ENCODE assay signal across 1 cellular context in genomic region chr12:103929909-103930786, GRCh38.
A peak's percentile ranks its signal among the peaks of the same experiment; 100 is the strongest.
TF ChIP-seq lines count a peak whose summit lies in the region.

Gene HSP90B1, plus strand, starts transcription at chr12:103930410. Its CDS starts 106 bp downstream, at chr12:103930516.

TF ChIP-seq in HepG2, 621 proteins besides CTCF, POLR2A, EP300 and RAD21 (continued from another document and continues in another):
- TF ChIP-seq ZNF292 (CRISPR knock-in tag; IDR thresholded peaks at IDR 0.05; ENCODE audit: borderline replicate concordance, low read depth) = no peak
- TF ChIP-seq NRL (CRISPR knock-in tag; IDR thresholded peaks at IDR 0.05; ENCODE audit: borderline replicate concordance) = no peak; the same call in 1 of the 2 replicates
- TF ChIP-seq, protein P1, sequence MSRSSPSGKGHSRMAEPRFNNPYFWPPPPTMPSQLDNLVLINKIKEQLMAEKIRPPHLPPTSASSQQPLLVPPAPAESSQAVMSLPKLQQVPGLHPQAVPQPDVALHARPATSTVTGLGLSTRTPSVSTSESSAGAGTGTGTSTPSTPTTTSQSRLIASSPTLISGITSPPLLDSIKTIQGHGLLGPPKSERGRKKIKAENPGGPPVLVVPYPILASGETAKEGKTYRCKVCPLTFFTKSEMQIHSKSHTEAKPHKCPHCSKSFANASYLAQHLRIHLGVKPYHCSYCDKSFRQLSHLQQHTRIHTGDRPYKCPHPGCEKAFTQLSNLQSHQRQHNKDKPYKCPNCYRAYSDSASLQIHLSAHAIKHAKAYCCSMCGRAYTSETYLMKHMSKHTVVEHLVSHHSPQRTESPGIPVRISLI (CRISPR knock-in tag; IDR thresholded peaks at IDR 0.05; ENCODE audit: borderline replicate concordance) = peak; percentile 40; the same call in 1 of the 2 replicates
- peak; percentile 59 for TF ChIP-seq ZBTB38 (CRISPR knock-in tag; IDR thresholded peaks at IDR 0.05)
- peak; percentile 61; the same call in 1 of the 2 replicates for TF ChIP-seq DNMT1 (CRISPR knock-in tag; IDR thresholded peaks at IDR 0.05)
- TF ChIP-seq NR2F2 (IDR thresholded peaks at IDR 0.05; ENCODE audit: borderline replicate concordance, low read depth) = 0 out of 2 replicates have a peak, but pooled peaks have one; percentile 10
- TF ChIP-seq, protein P2, sequence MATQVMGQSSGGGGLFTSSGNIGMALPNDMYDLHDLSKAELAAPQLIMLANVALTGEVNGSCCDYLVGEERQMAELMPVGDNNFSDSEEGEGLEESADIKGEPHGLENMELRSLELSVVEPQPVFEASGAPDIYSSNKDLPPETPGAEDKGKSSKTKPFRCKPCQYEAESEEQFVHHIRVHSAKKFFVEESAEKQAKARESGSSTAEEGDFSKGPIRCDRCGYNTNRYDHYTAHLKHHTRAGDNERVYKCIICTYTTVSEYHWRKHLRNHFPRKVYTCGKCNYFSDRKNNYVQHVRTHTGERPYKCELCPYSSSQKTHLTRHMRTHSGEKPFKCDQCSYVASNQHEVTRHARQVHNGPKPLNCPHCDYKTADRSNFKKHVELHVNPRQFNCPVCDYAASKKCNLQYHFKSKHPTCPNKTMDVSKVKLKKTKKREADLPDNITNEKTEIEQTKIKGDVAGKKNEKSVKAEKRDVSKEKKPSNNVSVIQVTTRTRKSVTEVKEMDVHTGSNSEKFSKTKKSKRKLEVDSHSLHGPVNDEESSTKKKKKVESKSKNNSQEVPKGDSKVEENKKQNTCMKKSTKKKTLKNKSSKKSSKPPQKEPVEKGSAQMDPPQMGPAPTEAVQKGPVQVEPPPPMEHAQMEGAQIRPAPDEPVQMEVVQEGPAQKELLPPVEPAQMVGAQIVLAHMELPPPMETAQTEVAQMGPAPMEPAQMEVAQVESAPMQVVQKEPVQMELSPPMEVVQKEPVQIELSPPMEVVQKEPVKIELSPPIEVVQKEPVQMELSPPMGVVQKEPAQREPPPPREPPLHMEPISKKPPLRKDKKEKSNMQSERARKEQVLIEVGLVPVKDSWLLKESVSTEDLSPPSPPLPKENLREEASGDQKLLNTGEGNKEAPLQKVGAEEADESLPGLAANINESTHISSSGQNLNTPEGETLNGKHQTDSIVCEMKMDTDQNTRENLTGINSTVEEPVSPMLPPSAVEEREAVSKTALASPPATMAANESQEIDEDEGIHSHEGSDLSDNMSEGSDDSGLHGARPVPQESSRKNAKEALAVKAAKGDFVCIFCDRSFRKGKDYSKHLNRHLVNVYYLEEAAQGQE (IDR thresholded peaks at IDR 0.05; ENCODE audit: borderline replicate concordance in 1 of 2, low read depth in 1 of 2, low read length in 2 of 2) = 0 out of 4 replicates have a peak, but pooled peaks of 1 of the 2 experiments have one; percentile 17
- TF ChIP-seq CBFB (CRISPR knock-in tag; IDR thresholded peaks at IDR 0.05) = peak; percentile 84
- TF ChIP-seq, protein P3, sequence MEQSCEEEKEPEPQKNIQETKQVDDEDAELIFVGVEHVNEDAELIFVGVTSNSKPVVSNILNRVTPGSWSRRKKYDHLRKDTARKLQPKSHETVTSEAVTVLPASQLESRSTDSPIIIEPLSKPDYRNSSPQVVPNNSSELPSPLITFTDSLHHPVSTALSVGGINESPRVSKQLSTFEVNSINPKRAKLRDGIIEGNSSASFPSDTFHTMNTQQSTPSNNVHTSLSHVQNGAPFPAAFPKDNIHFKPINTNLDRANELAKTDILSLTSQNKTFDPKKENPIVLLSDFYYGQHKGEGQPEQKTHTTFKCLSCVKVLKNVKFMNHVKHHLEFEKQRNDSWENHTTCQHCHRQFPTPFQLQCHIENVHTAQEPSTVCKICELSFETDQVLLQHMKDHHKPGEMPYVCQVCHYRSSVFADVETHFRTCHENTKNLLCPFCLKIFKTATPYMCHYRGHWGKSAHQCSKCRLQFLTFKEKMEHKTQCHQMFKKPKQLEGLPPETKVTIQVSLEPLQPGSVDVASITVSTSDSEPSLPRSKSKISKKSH (CRISPR knock-in tag; IDR thresholded peaks at IDR 0.05; ENCODE audit: borderline replicate concordance) = peak; percentile 94
- TF ChIP-seq MXD4 (CRISPR knock-in tag; IDR thresholded peaks at IDR 0.05) = peak; percentile 76; the same call in 1 of the 2 replicates
- TF ChIP-seq CERS6 (CRISPR knock-in tag; IDR thresholded peaks at IDR 0.05) = no peak
- peak; percentile 74 for TF ChIP-seq SP5 (CRISPR knock-in tag; IDR thresholded peaks at IDR 0.05; ENCODE audit: borderline replicate concordance, low read depth)
- TF ChIP-seq, protein P4, sequence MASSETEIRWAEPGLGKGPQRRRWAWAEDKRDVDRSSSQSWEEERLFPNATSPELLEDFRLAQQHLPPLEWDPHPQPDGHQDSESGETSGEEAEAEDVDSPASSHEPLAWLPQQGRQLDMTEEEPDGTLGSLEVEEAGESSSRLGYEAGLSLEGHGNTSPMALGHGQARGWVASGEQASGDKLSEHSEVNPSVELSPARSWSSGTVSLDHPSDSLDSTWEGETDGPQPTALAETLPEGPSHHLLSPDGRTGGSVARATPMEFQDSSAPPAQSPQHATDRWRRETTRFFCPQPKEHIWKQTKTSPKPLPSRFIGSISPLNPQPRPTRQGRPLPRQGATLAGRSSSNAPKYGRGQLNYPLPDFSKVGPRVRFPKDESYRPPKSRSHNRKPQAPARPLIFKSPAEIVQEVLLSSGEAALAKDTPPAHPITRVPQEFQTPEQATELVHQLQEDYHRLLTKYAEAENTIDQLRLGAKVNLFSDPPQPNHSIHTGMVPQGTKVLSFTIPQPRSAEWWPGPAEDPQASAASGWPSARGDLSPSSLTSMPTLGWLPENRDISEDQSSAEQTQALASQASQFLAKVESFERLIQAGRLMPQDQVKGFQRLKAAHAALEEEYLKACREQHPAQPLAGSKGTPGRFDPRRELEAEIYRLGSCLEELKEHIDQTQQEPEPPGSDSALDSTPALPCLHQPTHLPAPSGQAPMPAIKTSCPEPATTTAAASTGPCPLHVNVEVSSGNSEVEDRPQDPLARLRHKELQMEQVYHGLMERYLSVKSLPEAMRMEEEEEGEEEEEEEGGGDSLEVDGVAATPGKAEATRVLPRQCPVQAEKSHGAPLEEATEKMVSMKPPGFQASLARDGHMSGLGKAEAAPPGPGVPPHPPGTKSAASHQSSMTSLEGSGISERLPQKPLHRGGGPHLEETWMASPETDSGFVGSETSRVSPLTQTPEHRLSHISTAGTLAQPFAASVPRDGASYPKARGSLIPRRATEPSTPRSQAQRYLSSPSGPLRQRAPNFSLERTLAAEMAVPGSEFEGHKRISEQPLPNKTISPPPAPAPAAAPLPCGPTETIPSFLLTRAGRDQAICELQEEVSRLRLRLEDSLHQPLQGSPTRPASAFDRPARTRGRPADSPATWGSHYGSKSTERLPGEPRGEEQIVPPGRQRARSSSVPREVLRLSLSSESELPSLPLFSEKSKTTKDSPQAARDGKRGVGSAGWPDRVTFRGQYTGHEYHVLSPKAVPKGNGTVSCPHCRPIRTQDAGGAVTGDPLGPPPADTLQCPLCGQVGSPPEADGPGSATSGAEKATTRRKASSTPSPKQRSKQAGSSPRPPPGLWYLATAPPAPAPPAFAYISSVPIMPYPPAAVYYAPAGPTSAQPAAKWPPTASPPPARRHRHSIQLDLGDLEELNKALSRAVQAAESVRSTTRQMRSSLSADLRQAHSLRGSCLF (CRISPR knock-in tag; IDR thresholded peaks at IDR 0.05; ENCODE audit: borderline replicate concordance) = no peak
- no peak for TF ChIP-seq ZNF678 (CRISPR knock-in tag; IDR thresholded peaks at IDR 0.05)
- TF ChIP-seq SALL1 (CRISPR knock-in tag; IDR thresholded peaks at IDR 0.05) = peak; percentile 88
- TF ChIP-seq GABPB1 (CRISPR knock-in tag; IDR thresholded peaks at IDR 0.05) = peak; percentile 92
- TF ChIP-seq HDAC6 (IDR thresholded peaks at IDR 0.05; ENCODE audit: low read depth, low read length) = no peak
- peak; percentile 76; the same call in 1 of the 2 replicates for TF ChIP-seq ZNF704 (CRISPR knock-in tag; IDR thresholded peaks at IDR 0.05; ENCODE audit: borderline replicate concordance)
- TF ChIP-seq ZNF619 (CRISPR knock-in tag; IDR thresholded peaks at IDR 0.05) = no peak
- peak; percentile 38; the same call in 1 of the 2 replicates for TF ChIP-seq E2F2 (CRISPR knock-in tag; IDR thresholded peaks at IDR 0.05; ENCODE audit: borderline replicate concordance)
- 0 out of 2 replicates have a peak, but pooled peaks have one; percentile 11 for TF ChIP-seq ERF (CRISPR knock-in tag; IDR thresholded peaks at IDR 0.05)
- no peak for TF ChIP-seq FOSL2 (CRISPR knock-in tag; IDR thresholded peaks at IDR 0.05)
- peak; percentile 98 for TF ChIP-seq RBM22 (optimal IDR thresholded peaks at IDR 0.05; ENCODE audit: low read length)
- TF ChIP-seq RFX5 (IDR thresholded peaks at IDR 0.05; ENCODE audit: low read depth, low read length) = peak; percentile 84
- peak; percentile 59; the same call in 1 of the 2 replicates for TF ChIP-seq ZNF253 (CRISPR knock-in tag; IDR thresholded peaks at IDR 0.05; ENCODE audit: borderline replicate concordance)
- TF ChIP-seq, protein P5, sequence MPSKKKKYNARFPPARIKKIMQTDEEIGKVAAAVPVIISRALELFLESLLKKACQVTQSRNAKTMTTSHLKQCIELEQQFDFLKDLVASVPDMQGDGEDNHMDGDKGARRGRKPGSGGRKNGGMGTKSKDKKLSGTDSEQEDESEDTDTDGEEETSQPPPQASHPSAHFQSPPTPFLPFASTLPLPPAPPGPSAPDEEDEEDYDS (CRISPR knock-in tag; IDR thresholded peaks at IDR 0.05) = peak; percentile 97
- TF ChIP-seq TEF (CRISPR knock-in tag; IDR thresholded peaks at IDR 0.05) = no peak
- TF ChIP-seq SNAPC2 (CRISPR knock-in tag; IDR thresholded peaks at IDR 0.05) = peak; percentile 84
- TF ChIP-seq ESRRA (CRISPR knock-in tag; IDR thresholded peaks at IDR 0.05; ENCODE audit: low read depth) = no peak
- TF ChIP-seq, protein P6, sequence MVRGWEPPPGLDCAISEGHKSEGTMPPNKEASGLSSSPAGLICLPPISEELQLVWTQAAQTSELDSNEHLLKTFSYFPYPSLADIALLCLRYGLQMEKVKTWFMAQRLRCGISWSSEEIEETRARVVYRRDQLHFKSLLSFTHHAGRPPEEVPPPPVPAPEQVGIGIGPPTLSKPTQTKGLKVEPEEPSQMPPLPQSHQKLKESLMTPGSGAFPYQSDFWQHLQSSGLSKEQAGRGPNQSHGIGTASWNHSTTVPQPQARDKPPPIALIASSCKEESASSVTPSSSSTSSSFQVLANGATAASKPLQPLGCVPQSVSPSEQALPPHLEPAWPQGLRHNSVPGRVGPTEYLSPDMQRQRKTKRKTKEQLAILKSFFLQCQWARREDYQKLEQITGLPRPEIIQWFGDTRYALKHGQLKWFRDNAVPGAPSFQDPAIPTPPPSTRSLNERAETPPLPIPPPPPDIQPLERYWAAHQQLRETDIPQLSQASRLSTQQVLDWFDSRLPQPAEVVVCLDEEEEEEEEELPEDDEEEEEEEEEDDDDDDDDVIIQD (CRISPR knock-in tag; IDR thresholded peaks at IDR 0.05; ENCODE audit: low read depth) = peak; percentile 70; the same call in 1 of the 2 replicates
- TF ChIP-seq SOX5 (CRISPR knock-in tag; IDR thresholded peaks at IDR 0.05; ENCODE audit: borderline replicate concordance) = peak; percentile 59; the same call in 1 of the 2 replicates
- TF ChIP-seq ZNF780A (CRISPR knock-in tag; IDR thresholded peaks at IDR 0.05) = peak; percentile 70; the same call in 1 of the 2 replicates
- no peak for TF ChIP-seq ZNF674 (CRISPR knock-in tag; IDR thresholded peaks at IDR 0.05; ENCODE audit: low read depth)
- 0 out of 2 replicates have a peak, but pooled peaks have one; percentile 28 for TF ChIP-seq ELF4 (CRISPR knock-in tag; IDR thresholded peaks at IDR 0.05; ENCODE audit: borderline replicate concordance)
- TF ChIP-seq NFYC (CRISPR knock-in tag; IDR thresholded peaks at IDR 0.05) = peak; percentile 97
- TF ChIP-seq MAFK (conservative IDR thresholded peaks at IDR 0.05 in 1 of 2, IDR thresholded peaks at IDR 0.05 in 1 of 2; ENCODE audit: low read length in 2 of 2) = no peak
- TF ChIP-seq GTF3A (CRISPR knock-in tag; conservative IDR thresholded peaks at IDR 0.05) = no peak
- peak; percentile 59; the same call in 1 of the 2 replicates for TF ChIP-seq ZFP82 (CRISPR knock-in tag; IDR thresholded peaks at IDR 0.05; ENCODE audit: borderline replicate concordance)
- no peak for TF ChIP-seq NFRKB (IDR thresholded peaks at IDR 0.05)
- no peak; the same call in 1 of the 2 replicates for TF ChIP-seq ZNF33B (CRISPR knock-in tag; IDR thresholded peaks at IDR 0.05)
